ENCODE assay signal across 29 cellular contexts in the genomic region with DNA sequence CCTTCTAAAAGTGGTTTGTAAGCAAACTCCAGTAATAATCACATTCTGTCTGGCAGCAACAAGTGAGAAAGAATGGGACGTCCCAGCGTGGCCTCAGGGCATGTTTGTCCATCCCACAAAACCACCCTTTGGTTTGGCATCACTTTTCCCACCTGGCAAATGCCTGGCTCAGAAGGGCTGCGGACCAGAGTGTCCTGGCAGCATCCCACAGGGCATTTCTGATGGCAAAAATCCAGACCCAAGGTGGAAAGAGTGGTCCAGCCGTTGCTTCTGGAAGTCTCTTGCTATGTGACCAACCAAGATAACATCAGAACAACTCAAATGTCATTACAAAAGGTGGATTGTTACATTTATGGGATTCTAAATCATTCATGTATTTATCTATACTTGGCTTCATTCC.
DNase-seq lines count a peak whose midpoint lies in the region; TF ChIP-seq lines count a peak whose summit lies in the region.
"Had no signal": no experiment of that assay in that cellular context is flagged by ENCODE, and none has a peak within 500 bp of the region (broad histone marks: within the 10 kb centered on the region; RNA-seq: fewer than 3 reads in every experiment).

No MANE protein-coding gene starts in this region.

- H3K4me3 ChIP-seq in mammary epithelial cell (replicated peaks in 1 of 3; ENCODE audit: insufficient read depth in 1 of 3, low read depth in 2 of 3, low read length in 3 of 3): no peak overlapping the region
- no peak overlapping the region for H3K4me3 ChIP-seq in retinal pigment epithelial cell (ENCODE audit: low read length)
- no peak overlapping the region for H3K4me3 ChIP-seq in lower leg skin (ENCODE audit: low read depth, poor library complexity, severe bottlenecking)
- H3K4me3 ChIP-seq: cardiac muscle cell, heart left ventricle, psoas muscle, skin epidermis, stomach, thyroid gland had no signal

- in situ Hi-C loops in mammary epithelial cell (cut with MboI; ENCODE audit: low sequenced_read_pairs in 2 of 2): no loop called here

- TF ChIP-seq POLR2A in lower leg skin (IDR thresholded peaks at IDR 0.05): no peak

- no peaks in the 10 kb centered on the region for H3K9me3 ChIP-seq in mammary epithelial cell (replicated peaks; ENCODE audit: insufficient read depth, low read length)
- H3K9me3 ChIP-seq: heart left ventricle, psoas muscle, stomach, thyroid gland had no signal

- H3K79me2 ChIP-seq in mammary epithelial cell (ENCODE audit: insufficient read depth, low read length): no peaks in the 10 kb centered on the region

- H4K20me1 ChIP-seq in mammary epithelial cell (ENCODE audit: insufficient read depth, low read length): no peaks in the 10 kb centered on the region

- 0% methylated on average over 4 of the region's 4 CpGs for WGBS in mammary epithelial cell (ENCODE audit: low coverage, missing lambda C conversion rate)
- 54 to 55% methylated on average over 4 of the region's 4 CpGs for whole genome bisulfite sequencing in lower leg skin, 2 donors

- H3K4me1 ChIP-seq in mammary epithelial cell (ENCODE audit: insufficient read depth, low read length): peaks cover 19% of the 10 kb centered on the region
- H3K4me1 ChIP-seq: foreskin keratinocyte, heart left ventricle, psoas muscle, stomach had no signal

- no peak overlapping the region for H3K9ac ChIP-seq in mammary epithelial cell (ENCODE audit: insufficient read depth, low read length)

- H2AFZ ChIP-seq in mammary epithelial cell (ENCODE audit: low read depth, low read length): no peak overlapping the region

- H3K27ac Mint-ChIP-seq in activated naive CD4-positive, alpha-beta T cell treated with anti-CD3 and anti-CD28 coated beads, Interleukin-2, amount 10 ng/mL, durations not matched to agents 7 days and 5 days: no peak overlapping the region
- H3K27ac Mint-ChIP-seq: CD8-positive, alpha-beta memory T cell; effector memory CD8-positive, alpha-beta T cell had no signal

- H3K36me3 Mint-ChIP-seq in activated naive CD4-positive, alpha-beta T cell treated with anti-CD3 and anti-CD28 coated beads, Interleukin-2, amount 10 ng/mL, durations not matched to agents 7 days and 5 days: no peaks in the 10 kb centered on the region
- H3K36me3 Mint-ChIP-seq: CD8-positive, alpha-beta memory T cell had no signal

- H3K4me2 ChIP-seq in mammary epithelial cell (ENCODE audit: insufficient read depth, low read depth, low read length): peak overlapping the region; percentile 22

- peaks cover 9% of the 10 kb centered on the region for H3K4me1 Mint-ChIP-seq in activated naive CD4-positive, alpha-beta T cell treated with anti-CD3 and anti-CD28 coated beads, Interleukin-2, amount 10 ng/mL, durations not matched to agents 7 days and 5 days
- H3K4me1 Mint-ChIP-seq: CD8-positive, alpha-beta memory T cell had no signal

- H3K36me3 ChIP-seq in mammary epithelial cell (ENCODE audit: insufficient read depth, low read length): no peaks in the 10 kb centered on the region
- H3K36me3 ChIP-seq: cardiac muscle cell, heart left ventricle, stomach, thyroid gland had no signal

- CTCF ChIA-PET in mammary epithelial cell (lab: Charles Lee; ENCODE audit: low non-redundant PET): no interaction called here
- CTCF ChIA-PET in activated naive CD4-positive, alpha-beta T cell treated with anti-CD3 and anti-CD28 coated beads, Interleukin-2, amount 10 ng/mL, durations not matched to agents 7 days and 5 days (lab: Charles Lee): no interaction called here

- no peak overlapping the region for H3K4me3 Mint-ChIP-seq in activated naive CD4-positive, alpha-beta T cell treated with anti-CD3 and anti-CD28 coated beads, Interleukin-2, amount 10 ng/mL, durations not matched to agents 7 days and 5 days
- H3K4me3 Mint-ChIP-seq: CD8-positive, alpha-beta memory T cell; effector memory CD8-positive, alpha-beta T cell had no signal

- peak; percentile 39 for DNase-seq in NCI-H82 (lab: John Stamatoyannopoulos, UW)
- DNase-seq in NCI-H82 treated with DMSO at 0.1 percent for 48 hours (lab: John Stamatoyannopoulos, UW; ENCODE audit: unreplicated experiment): no peak
- DNase-seq in RPMI7951 (ENCODE audit: low read depth): peak; percentile 32
- peak; percentile 85 for DNase-seq in mammary epithelial cell
- DNase-seq in retinal pigment epithelial cell (ENCODE audit: low read depth): peak; percentile 4
- no peak for DNase-seq in DMS53 (lab: John Stamatoyannopoulos, UW)
- no peak for DNase-seq in lower leg skin (ENCODE audit: low spot score in 2 of 2)
- DNase-seq in activated naive CD4-positive, alpha-beta T cell treated with anti-CD3 and anti-CD28 coated beads, Interleukin-2, amount 10 ng/mL, durations not matched to agents 7 days and 5 days: no peak
- DNase-seq: activated CD4-positive, alpha-beta T cell treated with anti-CD3 and anti-CD28 coated beads, Interleukin-2, amount 50 U/mL, for 48 hours; activated CD8-positive, alpha-beta memory T cell treated with anti-CD3 and anti-CD28 coated beads, Interleukin-2, amount 50 U/mL, for 48 hours; activated naive CD4-positive, alpha-beta T cell treated with anti-CD3 and anti-CD28 coated beads, Interleukin-2, amount 50 U/mL, for 16 hours; amniotic stem cell; CD8-positive, alpha-beta memory T cell; cortex of kidney; effector memory CD8-positive, alpha-beta T cell; H7; heart left ventricle; left cardiac atrium; mesendoderm; MV-4-11; NCI-H1694; NCI-H446 treated with DMSO at 0.1 percent for 48 hours; psoas muscle; stomach; thyroid gland had no signal

- peaks cover 3% of the 10 kb centered on the region for H3K27me3 Mint-ChIP-seq in activated naive CD4-positive, alpha-beta T cell treated with anti-CD3 and anti-CD28 coated beads, Interleukin-2, amount 10 ng/mL, durations not matched to agents 7 days and 5 days

- no peaks in the 10 kb centered on the region for H3K9me3 Mint-ChIP-seq in activated naive CD4-positive, alpha-beta T cell treated with anti-CD3 and anti-CD28 coated beads, Interleukin-2, amount 10 ng/mL, durations not matched to agents 7 days and 5 days
- H3K9me3 Mint-ChIP-seq: effector memory CD8-positive, alpha-beta T cell had no signal

- no peak overlapping the region for H3K27ac ChIP-seq in mammary epithelial cell (ENCODE audit: insufficient read depth, low read depth, low read length)
- H3K27ac ChIP-seq: 22Rv1, cardiac muscle cell, foreskin keratinocyte, heart left ventricle, psoas muscle, skin epidermis, stomach, thyroid gland had no signal

- intact Hi-C loops in mammary epithelial cell (cut with micrococcal nuclease): no loop called here
- intact Hi-C loops in lower leg skin (cut with DNase I; ENCODE audit: low total_unique reads): no loop called here

- peaks cover 19% of the 10 kb centered on the region for H3K27me3 ChIP-seq in mammary epithelial cell (ENCODE audit: insufficient read depth, low read length)
- H3K27me3 ChIP-seq: cardiac muscle cell, heart left ventricle, stomach, thyroid gland had no signal

- TF ChIP-seq CTCF in mammary epithelial cell (conservative IDR thresholded peaks at IDR 0.05 in 1 of 2, IDR thresholded peaks at IDR 0.05 in 1 of 2; ENCODE audit: extremely low read depth in 1 of 2, insufficient read depth in 1 of 2, low read depth in 1 of 2, low read length in 2 of 2): no peak
- no peak for TF ChIP-seq CTCF in retinal pigment epithelial cell (conservative IDR thresholded peaks at IDR 0.05; ENCODE audit: low read depth, low read length)
- no peak for TF ChIP-seq CTCF in lower leg skin (IDR thresholded peaks at IDR 0.05)

- BruUV-seq in mammary epithelial cell (replicated peaks; lab: Mats Ljungman, UMichigan): no TSS peak

- dilution Hi-C loops in mammary epithelial cell (cut with HindIII; ENCODE audit: low sequenced_read_pairs): no loop called here

Comparison
In these comparisons a context has a peak if more than half of its experiments do, and no peak if none do; other contexts are left out.
1. DNase-seq: peak in NCI-H82 (single experiment), RPMI7951 (single experiment), mammary epithelial cell (single experiment) and retinal pigment epithelial cell (single experiment); none in NCI-H82 treated with DMSO at 0.1 percent for 48 hours (single experiment), DMS53 (single experiment), lower leg skin (0 of 2) and activated naive CD4-positive, alpha-beta T cell treated with anti-CD3 and anti-CD28 coated beads, Interleukin-2, amount 10 ng/mL, durations not matched to agents 7 days and 5 days (single experiment).